In the genomic region with DNA sequence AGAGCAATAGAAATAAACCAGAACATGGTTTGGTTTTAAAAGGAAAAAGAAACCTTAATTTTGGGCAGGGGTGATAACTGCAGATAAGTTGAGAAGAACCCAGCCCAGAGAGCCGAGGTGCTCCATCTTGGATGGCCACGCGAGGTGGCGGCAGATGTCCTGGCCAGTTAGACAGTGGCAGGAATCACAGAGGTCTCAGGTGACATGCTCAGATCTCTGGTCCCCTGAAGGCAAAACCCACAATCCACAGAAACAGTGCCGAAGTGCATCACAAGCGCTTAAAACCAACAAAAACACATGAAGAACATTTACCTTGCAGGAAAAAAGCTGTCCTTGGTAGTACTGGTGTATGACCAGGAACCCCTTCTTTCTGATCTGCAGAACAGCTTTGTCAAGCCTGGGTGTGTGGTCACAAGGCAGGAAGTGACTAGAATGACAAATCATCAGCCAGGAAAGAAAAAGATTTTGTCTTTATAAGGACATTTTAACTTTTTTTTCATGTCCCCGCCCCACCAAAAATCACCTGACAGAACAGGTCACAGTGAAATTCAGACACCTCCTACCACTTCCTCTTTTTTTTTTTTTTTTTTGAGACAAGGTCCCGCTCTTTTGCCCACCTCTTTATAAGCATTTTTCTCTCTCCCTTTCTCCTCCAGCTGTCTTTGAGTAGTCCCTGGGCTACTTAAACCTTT, we compare ENCODE assay signal across 9 cellular contexts. TPM values are rescaled to one million over a fixed set of nuclear protein-coding genes. Genes with fewer than 3 reads are reported as not detected.
A peak's percentile ranks its signal among the peaks of the same experiment; 100 is the strongest.
DNase-seq lines count a peak whose midpoint lies in the region; ATAC-seq, FAIRE-seq and TF ChIP-seq lines count a peak whose summit lies in the region.
"Had no signal": no experiment of that assay in that cellular context is flagged by ENCODE, and none has a peak within 500 bp of the region (broad histone marks: within the 10 kb centered on the region; RNA-seq: fewer than 3 reads in every experiment).

A gene with protein sequence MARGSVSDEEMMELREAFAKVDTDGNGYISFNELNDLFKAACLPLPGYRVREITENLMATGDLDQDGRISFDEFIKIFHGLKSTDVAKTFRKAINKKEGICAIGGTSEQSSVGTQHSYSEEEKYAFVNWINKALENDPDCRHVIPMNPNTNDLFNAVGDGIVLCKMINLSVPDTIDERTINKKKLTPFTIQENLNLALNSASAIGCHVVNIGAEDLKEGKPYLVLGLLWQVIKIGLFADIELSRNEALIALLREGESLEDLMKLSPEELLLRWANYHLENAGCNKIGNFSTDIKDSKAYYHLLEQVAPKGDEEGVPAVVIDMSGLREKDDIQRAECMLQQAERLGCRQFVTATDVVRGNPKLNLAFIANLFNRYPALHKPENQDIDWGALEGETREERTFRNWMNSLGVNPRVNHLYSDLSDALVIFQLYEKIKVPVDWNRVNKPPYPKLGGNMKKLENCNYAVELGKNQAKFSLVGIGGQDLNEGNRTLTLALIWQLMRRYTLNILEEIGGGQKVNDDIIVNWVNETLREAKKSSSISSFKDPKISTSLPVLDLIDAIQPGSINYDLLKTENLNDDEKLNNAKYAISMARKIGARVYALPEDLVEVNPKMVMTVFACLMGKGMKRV (minus strand): TSS at position 379 of the 692 bp plus-strand sequence. CDS start 22,515 bp downstream, outside the sequence.

- FAIRE-seq in H1 (lab: Jason Lieb, UNC) = no peak

- no peak within 1 kb of the TSS for H3K23ac ChIP-seq in H1 (ENCODE audit: insufficient read length)

- no peak within 1 kb of the TSS for H2BK120ac ChIP-seq in H1 (replicated peaks; ENCODE audit: low read depth, low read length)

- peaks cover 47% of the 10 kb centered on the region for H3K36me3 ChIP-seq in DOHH2 (ENCODE audit: control insufficient read depth, low read length)
- peaks cover 20% of the 10 kb centered on the region for H3K36me3 ChIP-seq in KOPT-K1 (ENCODE audit: insufficient read depth, low read length)
- no peaks in the 10 kb centered on the region for H3K36me3 ChIP-seq in H1 (ENCODE audit: control insufficient read depth in 2 of 4, insufficient read depth in 4 of 4, low read length in 3 of 4)

- no peak within 1 kb of the TSS for H4K91ac ChIP-seq in H1 (replicated peaks; ENCODE audit: insufficient read length, low read length)

- whole genome bisulfite sequencing in H1 (ENCODE audit: extremely low coverage in 1 of 2, insufficient coverage in 1 of 2, insufficient read length in 1 of 2, insufficient replicate concordance in 2 of 2, low coverage in 1 of 2, low lambda C conversion rate in 2 of 2, missing lambda C conversion rate in 1 of 2), 2 experiments = 96% methylated on average over 7 of the region's 8 CpGs; no CpG with 5 or more reads in 1 of the 2 experiments

- H3K4ac ChIP-seq in H1 (replicated peaks; ENCODE audit: insufficient read length, low read depth, low read length) = no peak within 1 kb of the TSS

- no peaks in the 10 kb centered on the region for H3K9me3 ChIP-seq in DOHH2 (ENCODE audit: control insufficient read depth, insufficient read depth, low read length)
- no peaks in the 10 kb centered on the region for H3K9me3 ChIP-seq in KOPT-K1 (ENCODE audit: insufficient read depth, low read length, poor library complexity, severe bottlenecking)
- no peaks in the 10 kb centered on the region for H3K9me3 ChIP-seq in H1 (ENCODE audit: insufficient read depth in 2 of 2, low read depth in 1 of 2, low read length in 1 of 2)

- H3K79me2 ChIP-seq in DOHH2 (ENCODE audit: control insufficient read depth, low read length) = peaks cover 67% of the 10 kb centered on the region
- no peaks in the 10 kb centered on the region for H3K79me2 ChIP-seq in H1 (ENCODE audit: control insufficient read depth in 1 of 2, insufficient read depth in 2 of 2, low read length in 2 of 2)

- TF ChIP-seq POLR2A in H1 (IDR thresholded peaks at IDR 0.05; ENCODE audit: control extremely low read depth in 1 of 2, low read depth in 2 of 2, low read length in 2 of 2) = no peak

- H3K9ac ChIP-seq in H1 (replicated peaks in 1 of 4; ENCODE audit: extremely low read depth in 1 of 4, low read depth in 3 of 4, low read length in 3 of 4) = no peak within 1 kb of the TSS

- no peak within 1 kb of the TSS for H2BK15ac ChIP-seq in H1 (ENCODE audit: low read length)

- no peak within 1 kb of the TSS for H4K8ac ChIP-seq in H1 (ENCODE audit: extremely low read depth, insufficient read depth, low read length)

- H2BK20ac ChIP-seq in H1 (ENCODE audit: low read length) = no peak within 1 kb of the TSS

- H4K5ac ChIP-seq in H1 (ENCODE audit: insufficient read length, low read depth, low read length) = no peak within 1 kb of the TSS

- H3K14ac ChIP-seq in H1 (ENCODE audit: insufficient read length) = no peak within 1 kb of the TSS

- no peak for TF ChIP-seq EP300 in H1 (IDR thresholded peaks at IDR 0.05; ENCODE audit: borderline replicate concordance in 1 of 2, low read depth in 2 of 2, low read length in 2 of 2)

- peaks cover 54% of the 10 kb centered on the region for H3F3A ChIP-seq in DOHH2 (ENCODE audit: control insufficient read depth, insufficient read depth)

- H4K20me1 ChIP-seq in DOHH2 (ENCODE audit: control insufficient read depth, insufficient read depth, low read depth, low read length) = peaks cover 18% of the 10 kb centered on the region
- no peaks in the 10 kb centered on the region for H4K20me1 ChIP-seq in H1 (replicated peaks in 1 of 2; ENCODE audit: control insufficient read depth in 1 of 2, insufficient read depth in 2 of 2, low read length in 2 of 2)

- H3K9me2 ChIP-seq in DOHH2 (replicated peaks; ENCODE audit: control insufficient read depth, low read length) = no peaks in the 10 kb centered on the region

- peak within 1 kb of the TSS; percentile 90 for H3K4me2 ChIP-seq in DOHH2 (ENCODE audit: low read length)
- H3K4me2 ChIP-seq in H1 (ENCODE audit: insufficient read depth in 1 of 2, low read depth in 2 of 2, low read length in 2 of 2) = no peak within 1 kb of the TSS

- TF ChIP-seq RAD21 in H1 (IDR thresholded peaks at IDR 0.05 in 1 of 2, conservative IDR thresholded peaks at IDR 0.05 in 1 of 2; ENCODE audit: low read depth in 2 of 2, low read length in 2 of 2) = no peak

- no peaks in the 10 kb centered on the region for H3K23me2 ChIP-seq in H1 (ENCODE audit: low read depth, low read length)

- POLR2A ChIA-PET in H1 (lab: Charles Lee; ENCODE audit: partially characterized antibody) = interaction anchor here (0.6 kb wide), 1 partner anchor 143 kb away, joined by 3 read pairs; no protein-coding TSS in a partner anchor

- H3K4me1 ChIP-seq in DOHH2 (ENCODE audit: control insufficient read depth, low read length) (peaks cover 58% of the 10 kb centered on the region), H1 (replicated peaks in 1 of 4; ENCODE audit: control insufficient read depth in 3 of 4, insufficient read depth in 4 of 4, low read length in 3 of 4) (peaks cover 0 to 3% (median 0%) of the 10 kb centered on the region in 4 experiments; a peak in 1 of 7 replicates)

- H3K56ac ChIP-seq in H1 (replicated peaks; ENCODE audit: insufficient read length, low read depth, low read length) = no peak within 1 kb of the TSS

- DNase-seq in activated CD4-positive, alpha-beta T cell treated with anti-CD3 and anti-CD28 coated beads for 1 hour = peak; percentile 61
- DNase-seq in H1 (ENCODE audit: low read depth in 1 of 2, low spot score in 2 of 2) (no peak), HPDE6-E6E7 (ENCODE audit: extremely low spot score) (no peak), NCI-H510A treated with DMSO at 0.1 percent for 48 hours (lab: John Stamatoyannopoulos, UW) (no peak)

- peak; percentile 59 for ATAC-seq in GM21526 (IDR thresholded peaks at IDR 0.05; ENCODE audit: low FRiP score, unreplicated experiment)
- ATAC-seq: HCT116 had no signal

- no peak within 1 kb of the TSS for H2BK5ac ChIP-seq in H1 (ENCODE audit: low read depth, low read length)

- no peaks in the 10 kb centered on the region for H3K79me1 ChIP-seq in H1 (ENCODE audit: low read depth, low read length)

- TF ChIP-seq CTCF in DOHH2 (IDR thresholded peaks at IDR 0.05; ENCODE audit: low read depth, low read length, poor library complexity, severe bottlenecking) (no peak), H1 (IDR thresholded peaks at IDR 0.05; ENCODE audit: control extremely low read depth in 1 of 3, insufficient read depth in 1 of 3, low read depth in 1 of 3, low read length in 3 of 3) (no peak)

- no peak within 1 kb of the TSS for H2AK5ac ChIP-seq in H1 (ENCODE audit: low read depth, low read length)

- peak within 1 kb of the TSS; percentile 91 for H2AFZ ChIP-seq in H1 (ENCODE audit: low read length)

- H3K4me3 ChIP-seq in DOHH2 (ENCODE audit: low read length) (peak within 1 kb of the TSS; percentile 89), H1 (ENCODE audit: extremely low read depth in 1 of 4, insufficient read depth in 2 of 4, low read depth in 3 of 4, low read length in 4 of 4) (no peak within 1 kb of the TSS), skin epidermis (peak within 1 kb of the TSS; percentile 26 to 46 (median 35))

- H3K18ac ChIP-seq in H1 (ENCODE audit: extremely low read depth, low read length) = no peak within 1 kb of the TSS

- H2BK12ac ChIP-seq in H1 (ENCODE audit: low read depth, low read length) = no peak within 1 kb of the TSS

- H3K27ac ChIP-seq in DOHH2 (ENCODE audit: low read depth, low read length) (peak within 1 kb of the TSS; percentile 96), KOPT-K1 (ENCODE audit: low read depth, low read length, poor library complexity, severe bottlenecking) (peak within 1 kb of the TSS; percentile 93), H1 (ENCODE audit: low read depth, low read length) (no peak within 1 kb of the TSS), skin epidermis (peak within 1 kb of the TSS in 17 of 21 experiments; percentile 13 to 93 (median 68))

- CTCF ChIA-PET in H1 (lab: Charles Lee; ENCODE audit: partially characterized antibody) = interaction anchor here (0.6 to 2.2 kb wide), 7 partner anchors 8 to 26 kb away, joined by 3 to 9 read pairs (median 3); no protein-coding TSS in a partner anchor

- H3K27me3 ChIP-seq in DOHH2 (ENCODE audit: control insufficient read depth, low read length) (no peaks in the 10 kb centered on the region), H1 (replicated peaks in 1 of 4; ENCODE audit: control insufficient read depth in 3 of 4, extremely low read depth in 1 of 4, insufficient read depth in 3 of 4, low read length in 3 of 4) (no peaks in the 10 kb centered on the region)

TF ChIP-seq in H1, 55 proteins besides CTCF, POLR2A, EP300 and RAD21 (continues in another document):
- TF ChIP-seq SIX5 (IDR thresholded peaks at IDR 0.05; ENCODE audit: low read depth, low read length) = no peak
- no peak for TF ChIP-seq JUN (IDR thresholded peaks at IDR 0.05; ENCODE audit: low read depth, low read length)
- TF ChIP-seq NANOG (IDR thresholded peaks at IDR 0.05; ENCODE audit: insufficient read depth, low read depth, low read length, poor library complexity, severe bottlenecking) = no peak

RNA-seq across cellular contexts. Expression of the gene that starts here (rescaled TPM):
- total RNA-seq in H1 (2021; fragmentation: NEBNext Ultra II Directional; extraction: Animal tissue kit (Norgen Biotek cat#: 25700)) = 4.3 TPM in 2 replicates
- 0.35 and 0.65 TPM in 2 replicates for polyA plus RNA-seq in H1 (2011; rRNA removed)
- polyA plus RNA-seq in H1 (2011; cell fraction: cytosol; rRNA removed) = 0.75 TPM
- 0.91 TPM for polyA plus RNA-seq in H1 (2011; cell fraction: nucleus; rRNA removed)
- 1.0 to 1.9 TPM (median 1.3 TPM) in 4 replicates for polyA plus RNA-seq in H1 (2012, experiment 1 of 2)
- polyA plus RNA-seq in H1 (2012, experiment 2 of 2) = 0.20 TPM
- 6.5 TPM for polyA plus RNA-seq in H1 (2013, experiment 1 of 2)
- 6.1 TPM for polyA plus RNA-seq in H1 (2013, experiment 2 of 2)
- 1.1 and 1.4 TPM in 2 replicates for polyA minus RNA-seq in H1 (2011; rRNA and poly(A)+ RNA removed)
- polyA minus RNA-seq in H1 (2011; cell fraction: cytosol; rRNA and poly(A)+ RNA removed) = 2.1 TPM
- polyA minus RNA-seq in H1 (2011; cell fraction: nucleus; rRNA and poly(A)+ RNA removed) = 1.00 TPM

Comparison
In these comparisons a context has a peak if more than half of its experiments do, and no peak if none do; other contexts are left out.
1. H3K4me3 ChIP-seq: peak in DOHH2 (single experiment) and skin epidermis (7 of 7); none in H1 (0 of 4).